ENCODE assay signal across 1 cellular context in genomic region chr11:65069217-65069616, GRCh38.
TF ChIP-seq lines count a peak whose summit lies in the region.

No MANE protein-coding gene starts in this region.

TF ChIP-seq in GM12878, 131 proteins besides CTCF, POLR2A, EP300 and RAD21:
- TF ChIP-seq POLR2AphosphoS5 (IDR thresholded peaks at IDR 0.05; ENCODE audit: low read length) (no peak), DPF2 (IDR thresholded peaks at IDR 0.05) (no peak), ZNF384 (IDR thresholded peaks at IDR 0.05; ENCODE audit: borderline replicate concordance, low read depth, low read length) (peak; percentile 38; the same call in 1 of the 2 replicates), SPI1 (IDR thresholded peaks at IDR 0.05; ENCODE audit: borderline replicate concordance, insufficient read depth, low read depth, low read length) (no peak)
